Comparison of ENCODE assay signal across 8 cellular contexts in genomic region chr3:131174752-131175151, GRCh38.
DNase-seq lines count a peak whose midpoint lies in the region; ATAC-seq and TF ChIP-seq lines count a peak whose summit lies in the region.

No MANE protein-coding gene starts in this region.

- no peak overlapping the region for H3K27ac ChIP-seq in adrenal gland

- no peaks in the 10 kb centered on the region for H3K4me1 ChIP-seq in adrenal gland (replicated peaks in 1 of 2)

- no peak overlapping the region for H3K4me3 ChIP-seq in cardiac fibroblast (replicated peaks in 1 of 2; ENCODE audit: low read depth in 2 of 2, low read length in 2 of 2)
- no peak overlapping the region for H3K4me3 ChIP-seq in adrenal gland

- no peaks in the 10 kb centered on the region for H3K36me3 ChIP-seq in adrenal gland (replicated peaks in 1 of 2)

- no peaks in the 10 kb centered on the region for H3K27me3 ChIP-seq in adrenal gland

- ATAC-seq in GM19467 (IDR thresholded peaks at IDR 0.05; ENCODE audit: unreplicated experiment) (peak; percentile 92), HG03521 (IDR thresholded peaks at IDR 0.05; ENCODE audit: unreplicated experiment) (peak; percentile 97), GM18870 (IDR thresholded peaks at IDR 0.05; ENCODE audit: unreplicated experiment) (no peak)

- no peaks in the 10 kb centered on the region for H3K9me3 ChIP-seq in adrenal gland (replicated peaks in 1 of 3)

- DNase-seq in GF-D8 (lab: John Stamatoyannopoulos, UW), result peak; percentile 46
- peak; percentile 20 to 38 for DNase-seq in cardiac fibroblast (ENCODE audit: low read depth in 2 of 2)
- DNase-seq in adrenal gland, result no peak
- DNase-seq in pons (ENCODE audit: low spot score), result no peak
- no peak for DNase-seq in cerebellum (ENCODE audit: low spot score)

- TF ChIP-seq POLR2A in adrenal gland (IDR thresholded peaks at IDR 0.05), result no peak

- intact Hi-C loops in adrenal gland (cut with DNase I), result no loop called here

- no peak for TF ChIP-seq CTCF in cardiac fibroblast (IDR thresholded peaks at IDR 0.05; ENCODE audit: low read depth, low read length)
- no peak for TF ChIP-seq CTCF in adrenal gland (IDR thresholded peaks at IDR 0.05)

- WGBS in adrenal gland, 4 donors, result 74 to 89% (median 84%) methylated on average over 1 of the region's 1 CpG

Comparison
In these comparisons a context has a peak if more than half of its experiments do, and no peak if none do; other contexts are left out.
1. DNase-seq: peak in GF-D8 (single experiment) and cardiac fibroblast (2 of 2); none in adrenal gland (0 of 7), pons (single experiment) and cerebellum (single experiment).